Comparison of ENCODE assay signal across 8 cellular contexts in the genomic region with DNA sequence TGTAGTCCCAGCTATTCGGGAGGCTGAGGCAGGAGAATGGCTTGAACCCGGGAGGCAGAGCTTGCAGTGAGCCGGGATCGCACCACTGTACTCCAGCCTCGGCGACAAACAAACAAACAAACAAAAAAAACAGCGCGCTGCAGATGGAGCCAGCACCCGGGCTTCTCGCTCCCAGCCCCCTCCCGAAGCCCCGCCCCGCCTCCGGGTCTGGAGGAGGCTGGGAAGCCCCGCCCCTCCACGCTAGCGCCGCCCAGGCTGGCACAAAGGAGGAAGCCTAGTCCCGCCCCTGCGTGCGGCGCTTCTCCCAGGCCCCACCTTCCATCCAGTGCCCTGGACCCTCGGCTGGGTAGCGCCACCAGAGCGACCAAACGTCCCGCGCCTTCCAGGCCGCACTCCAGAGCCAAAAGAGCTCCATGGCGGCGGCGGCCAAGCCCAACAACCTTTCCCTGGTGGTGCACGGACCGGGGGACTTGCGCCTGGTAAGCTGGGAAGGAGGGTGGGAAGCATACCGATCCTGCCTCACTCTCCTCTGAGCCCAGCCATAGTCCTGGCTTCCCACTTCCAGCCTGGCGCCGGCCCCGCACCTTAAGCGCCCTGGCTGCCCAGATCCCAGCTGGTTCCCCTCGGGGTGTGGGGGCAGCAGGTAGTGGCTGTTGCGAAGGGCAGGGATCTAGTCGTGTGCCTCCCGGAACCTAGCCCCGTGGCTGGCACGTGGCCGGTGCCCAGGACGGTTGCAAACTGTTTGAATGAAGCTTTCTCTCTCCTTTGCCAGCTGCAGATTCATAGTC. TPM values are rescaled to one million over a fixed set of nuclear protein-coding genes. Genes with fewer than 3 reads are reported as not detected.
DNase-seq lines count a peak whose midpoint lies in the region; ATAC-seq, FAIRE-seq and TF ChIP-seq lines count a peak whose summit lies in the region.

A gene (plus strand): TSS at position 325 of the 788 bp plus-strand sequence. CDS start 89 bp downstream, at position 414.

- TF ChIP-seq CTCF in D721Med (IDR thresholded peaks at IDR 0.05; ENCODE audit: insufficient read depth, missing control alignments) (no peak), OCI-LY3 (IDR thresholded peaks at IDR 0.05; ENCODE audit: low read depth, low read length) (no peak), epithelial cell of esophagus (IDR thresholded peaks at IDR 0.05; ENCODE audit: insufficient read depth, low read depth, low read length, missing control alignments) (no peak), mucosa of descending colon (IDR thresholded peaks at IDR 0.05) (no peak)

- H3K27ac ChIP-seq in HUES64 (ENCODE audit: low read depth, low read length), result peak within 1 kb of the TSS; percentile 64
- H3K27ac ChIP-seq in OCI-LY3 (ENCODE audit: low read length), result peak within 1 kb of the TSS; percentile 42

- H3K4me2 ChIP-seq in OCI-LY3 (ENCODE audit: low read length), result peak within 1 kb of the TSS; percentile 99

- under 1% methylated on average over 48 of the region's 48 CpGs for WGBS in HUES64

- H3K36me3 ChIP-seq in HUES64 (ENCODE audit: insufficient read depth, low read length) (peaks cover 13% of the 10 kb centered on the region; the same call in 1 of the 2 replicates), OCI-LY3 (replicated peaks; ENCODE audit: low read depth, low read length) (peaks cover 8% of the 10 kb centered on the region), mucosa of descending colon (ENCODE audit: low read depth) (no peaks in the 10 kb centered on the region)

- H3K27me3 ChIP-seq in HUES64 (ENCODE audit: insufficient read depth, low read length) (peaks cover 2% of the 10 kb centered on the region; the same call in 1 of the 2 replicates), OCI-LY3 (ENCODE audit: low read depth, low read length) (0 out of 2 replicates have a peak, but pooled peaks cover 4% of the 10 kb centered on the region)

- intact Hi-C loops in mucosa of descending colon (cut with DNase I, micrococcal nuclease), result no loop called here

- H3K4me1 ChIP-seq in HUES64 (ENCODE audit: insufficient read depth, low read length) (peaks cover 7% of the 10 kb centered on the region; the same call in 1 of the 2 replicates), OCI-LY3 (ENCODE audit: low read length) (peaks cover 9% of the 10 kb centered on the region), mucosa of descending colon (ENCODE audit: low read depth) (peaks cover 9% of the 10 kb centered on the region)

- ATAC-seq in GM21447 (IDR thresholded peaks at IDR 0.05; ENCODE audit: unreplicated experiment) (peak; percentile 92), mucosa of descending colon (peak; percentile 99)

- H3K9me3 ChIP-seq in HUES64 (ENCODE audit: insufficient read depth, low read depth, low read length) (no peaks in the 10 kb centered on the region), OCI-LY3 (ENCODE audit: insufficient read depth, low read length) (no peaks in the 10 kb centered on the region), mucosa of descending colon (no peaks in the 10 kb centered on the region)

- H3K9ac ChIP-seq in HUES64 (ENCODE audit: low read depth, low read length) (peak within 1 kb of the TSS; percentile 90), OCI-LY3 (ENCODE audit: low read length) (peak within 1 kb of the TSS; percentile 95)

- no peak for FAIRE-seq in D721Med (lab: Jason Lieb, UNC)

- H3K4me3 ChIP-seq in HUES64 (ENCODE audit: low read length) (peak within 1 kb of the TSS; percentile 84), OCI-LY3 (ENCODE audit: low read length) (peak within 1 kb of the TSS; percentile 97), epithelial cell of esophagus (ENCODE audit: low read length) (peak within 1 kb of the TSS; percentile 80), mucosa of descending colon (peak within 1 kb of the TSS; percentile 44)

- no peaks in the 10 kb centered on the region for H4K20me1 ChIP-seq in OCI-LY3 (ENCODE audit: insufficient read depth, low read length)

- DNase-seq in D721Med (ENCODE audit: insufficient read length, low spot score) (peak; percentile 86), activated T-cell treated with anti-CD3 and anti-CD28 coated beads for 24 hours (ENCODE audit: low read depth) (peak; percentile 90), epithelial cell of esophagus (ENCODE audit: low read depth) (peak; percentile 87), mucosa of descending colon (peak; percentile 96 to 98 (median 97))
- peak; percentile 67 to 82 for DNase-seq in stimulated activated CD8-positive, alpha-beta memory T cell treated with anti-CD3 and anti-CD28 coated beads, Interleukin-4, amount 100 ng/mL, for 1 hour (ENCODE audit: low read depth in 2 of 2, low spot score in 1 of 2)

- H3K79me2 ChIP-seq in OCI-LY3 (ENCODE audit: low read length), result peaks cover 48% of the 10 kb centered on the region

- H2AFZ ChIP-seq in OCI-LY3 (ENCODE audit: low read depth, low read length), result peak within 1 kb of the TSS; percentile 94

RNA-seq across cellular contexts. Expression of the gene that starts here (rescaled TPM):
- 48.1 TPM for polyA plus RNA-seq in HUES64 (2013, experiment 1 of 2)
- polyA plus RNA-seq in HUES64 (2013, experiment 2 of 2), result 41.2 TPM
- 10 to 100 TPM; 11.7 to 31.1 (median 15.8) TPM for total RNA-seq in mucosa of descending colon

Comparison
In these comparisons a context has a peak if more than half of its experiments do, and no peak if none do; other contexts are left out.
1. Peak in every context shown above with its lines: DNase-seq, ATAC-seq, H3K4me3 ChIP-seq and H3K27ac ChIP-seq.
2. H3K4me3 ChIP-seq: peak in every context shown above with its lines; median percentile 97 in OCI-LY3; 84 in HUES64; 80 in epithelial cell of esophagus; 44 in mucosa of descending colon.